7 cellular contexts compared by ENCODE assay signal in genomic region chr11:65506316-65506769, GRCh38. TPM values are rescaled to one million over a fixed set of nuclear protein-coding genes. Genes with fewer than 3 reads are reported as not detected.
A peak's percentile ranks its signal among the peaks of the same experiment; 100 is the strongest.
DNase-seq lines count a peak whose midpoint lies in the region; ATAC-seq and TF ChIP-seq lines count a peak whose summit lies in the region.

No MANE protein-coding gene starts in this region.

- H2AFZ ChIP-seq in GM23248: no peak overlapping the region
- H2AFZ ChIP-seq in PC-3 (ENCODE audit: low read length): no peak overlapping the region

- CTCF ChIA-PET in PC-3 (lab: Charles Lee): interaction anchor here (0.8 to 1.0 kb wide), 2 partner anchors 15 to 53 kb away, joined by 5 read pairs; no protein-coding TSS in a partner anchor

- in situ Hi-C loops in GM23248 (cut with MboI): no loop called here

- BruUV-seq in PC-3 (replicated peaks; lab: Mats Ljungman, UMichigan): no TSS peak

- H3K4me2 ChIP-seq in GM23248 (ENCODE audit: unreplicated experiment) (peak overlapping the region; percentile 97), PC-3 (ENCODE audit: low read length) (peak overlapping the region; percentile 90; the same call in 1 of the 2 replicates)

- no peak for TF ChIP-seq CTCF in PC-3 (conservative IDR thresholded peaks at IDR 0.05; ENCODE audit: low read depth, low read length)
- no peak for TF ChIP-seq CTCF in esophagus muscularis mucosa (IDR thresholded peaks at IDR 0.05)

- POLR2A ChIA-PET in PC-3 (lab: Charles Lee; ENCODE audit: unreplicated experiment): interaction anchor here (0.5 to 3.4 kb wide), 12 partner anchors 9 to 259 kb away, joined by 3 to 46 read pairs (median 5); partner anchors contain the start of gene NEAT1

- H3K27ac ChIP-seq in GM23248: peak overlapping the region; percentile 100
- H3K27ac ChIP-seq in PC-3 (ENCODE audit: low read length): peak overlapping the region; percentile 52; the same call in 1 of the 2 replicates
- peak overlapping the region; percentile 95 to 99 (median 98) for H3K27ac ChIP-seq in esophagus muscularis mucosa (replicated peaks in 1 of 4)
- H3K27ac ChIP-seq in skin epidermis: peak overlapping the region in 18 of 21 experiments; percentile 6 to 100 (median 64)

- 11 to 21% methylated on average over 4 of the region's 4 CpGs for WGBS in GM23248 (ENCODE audit: low coverage in 1 of 2, low lambda C conversion rate in 2 of 2, missing lambda C conversion rate in 2 of 2), 2 experiments
- 21% methylated on average over 4 of the region's 4 CpGs for WGBS in esophagus muscularis mucosa

- no peaks in the 10 kb centered on the region for H3K9me3 ChIP-seq in GM23248 (ENCODE audit: low read depth)
- H3K9me3 ChIP-seq in PC-3 (ENCODE audit: low read length): no peaks in the 10 kb centered on the region
- H3K9me3 ChIP-seq in esophagus muscularis mucosa: no peaks in the 10 kb centered on the region

- TF ChIP-seq POLR2A in esophagus muscularis mucosa (IDR thresholded peaks at IDR 0.05; ENCODE audit: low read depth): no peak

- H3K36me3 ChIP-seq in GM23248 (ENCODE audit: low read depth): peaks cover 52% of the 10 kb centered on the region
- H3K36me3 ChIP-seq in PC-3 (ENCODE audit: low read depth, low read length): peaks cover 51% of the 10 kb centered on the region
- peaks cover 36 to 58% (median 53%) of the 10 kb centered on the region in 4 donors for H3K36me3 ChIP-seq in esophagus muscularis mucosa

- H3K27me3 ChIP-seq in GM23248 (replicated peaks; ENCODE audit: insufficient read depth): no peaks in the 10 kb centered on the region
- no peaks in the 10 kb centered on the region for H3K27me3 ChIP-seq in PC-3 (ENCODE audit: low read length)
- no peaks in the 10 kb centered on the region for H3K27me3 ChIP-seq in esophagus muscularis mucosa

- no peak for DNase-seq in GM23248
- peak; percentile 25 for DNase-seq in PC-3
- no peak for DNase-seq in esophagus muscularis mucosa (ENCODE audit: extremely low spot score)
- no peak for DNase-seq in COR-L47 (lab: John Stamatoyannopoulos, UW)
- no peak for DNase-seq in putamen (ENCODE audit: low spot score)

- H4K20me1 ChIP-seq in GM23248 (ENCODE audit: insufficient read depth) (peaks cover 49% of the 10 kb centered on the region), PC-3 (ENCODE audit: low read length) (peaks cover 52% of the 10 kb centered on the region)

- H3F3A ChIP-seq in GM23248 (ENCODE audit: insufficient read depth) (peaks cover 73% of the 10 kb centered on the region), PC-3 (ENCODE audit: low read length, unreplicated experiment) (peaks cover 67% of the 10 kb centered on the region)

- peak overlapping the region; percentile 100 for H3K9ac ChIP-seq in GM23248
- no peak overlapping the region for H3K9ac ChIP-seq in PC-3 (ENCODE audit: low read length)

- no peaks in the 10 kb centered on the region for H3K4me1 ChIP-seq in GM23248 (ENCODE audit: insufficient read depth)
- peaks cover 45% of the 10 kb centered on the region for H3K4me1 ChIP-seq in PC-3 (ENCODE audit: insufficient read depth, low read length)
- peaks cover 36 to 58% (median 53%) of the 10 kb centered on the region in 4 donors for H3K4me1 ChIP-seq in esophagus muscularis mucosa

- TF ChIP-seq EP300 in esophagus muscularis mucosa (IDR thresholded peaks at IDR 0.05): no peak

- ATAC-seq in PC-3: no peak
- ATAC-seq in HG03378 (IDR thresholded peaks at IDR 0.05; ENCODE audit: unreplicated experiment): no peak

- intact Hi-C loops in PC-3 (cut with micrococcal nuclease): loop anchor here (2.0 to 5.0 kb wide), 2 partner anchors 60 to 74 kb away; no protein-coding TSS in a partner anchor
- intact Hi-C loops in esophagus muscularis mucosa (cut with DNase I): loop anchor here (5.0 kb wide), 1 partner anchor 34 kb away; no protein-coding TSS in a partner anchor

- H3K79me2 ChIP-seq in GM23248 (ENCODE audit: insufficient read depth) (peaks cover 83% of the 10 kb centered on the region), PC-3 (ENCODE audit: low read length) (peaks cover 52% of the 10 kb centered on the region)

- H3K9me2 ChIP-seq in GM23248 (ENCODE audit: insufficient read depth) (no peaks in the 10 kb centered on the region), PC-3 (replicated peaks; ENCODE audit: low read length) (no peaks in the 10 kb centered on the region)

- H3K4me3 ChIP-seq in GM23248: peak overlapping the region; percentile 98
- H3K4me3 ChIP-seq in PC-3 (ENCODE audit: low read length): no peak overlapping the region
- H3K4me3 ChIP-seq in esophagus muscularis mucosa: peak overlapping the region; percentile 72 to 82 (median 76)
- peak overlapping the region; percentile 55 to 84 (median 63) for H3K4me3 ChIP-seq in skin epidermis

RNA-seq across cellular contexts. Expression of gene MALAT1, which starts 7.5 kb away (rescaled TPM):
- total RNA-seq in GM23248 (2014; rRNA removed; shearing (Covaris generic)): 2,638 and 3,272 TPM in 2 replicates
- polyA plus RNA-seq in GM23248 (2016; fragmentation: Nextera tagmentation; extraction: Ambion mirVana): 7,376 and 13,207 TPM in 2 replicates
- 1,345 and 2,062 TPM in 2 replicates for total RNA-seq in PC-3 (2014; rRNA removed)
- total RNA-seq in esophagus muscularis mucosa: over 10,000 TPM in 1 of 4 donors, 1,000 to 10,000 TPM in 3; 2,724 to 15,405 (median 5,373) TPM

RNA-seq across cellular contexts. Expression of gene SCYL1, which starts 18.5 kb away (rescaled TPM):
- 115 and 133 TPM in 2 replicates for total RNA-seq in GM23248 (2014; rRNA removed; shearing (Covaris generic))
- 90.7 and 98.6 TPM in 2 replicates for polyA plus RNA-seq in GM23248 (2016; fragmentation: Nextera tagmentation; extraction: Ambion mirVana)
- total RNA-seq in PC-3 (2014; rRNA removed) (201 and 262 TPM in 2 replicates), esophagus muscularis mucosa (100 to 1,000 TPM in 2 of 4 donors, 10 to 100 TPM in 2; 74.3 to 115 (median 104) TPM)

RNA-seq across cellular contexts. Expression of gene LTBP3, which starts 51.8 kb away (rescaled TPM):
- 98.4 and 112 TPM in 2 replicates for total RNA-seq in GM23248 (2014; rRNA removed; shearing (Covaris generic))
- 36.5 and 39.6 TPM in 2 replicates for polyA plus RNA-seq in GM23248 (2016; fragmentation: Nextera tagmentation; extraction: Ambion mirVana)
- total RNA-seq in PC-3 (2014; rRNA removed): 197 and 233 TPM in 2 replicates
- 100 to 1,000 TPM; 107 to 208 (median 137) TPM for total RNA-seq in esophagus muscularis mucosa
